ENCODE assay signal across 9 cellular contexts in genomic region chr4:19776021-19776459, GRCh38.
DNase-seq lines count a peak whose midpoint lies in the region; ATAC-seq, FAIRE-seq and TF ChIP-seq lines count a peak whose summit lies in the region.
"Had no signal": no experiment of that assay in that cellular context is flagged by ENCODE, and none has a peak within 500 bp of the region (broad histone marks: within the 10 kb centered on the region; RNA-seq: fewer than 3 reads in every experiment).

No MANE protein-coding gene starts in this region.

- H3K27ac Mint-ChIP-seq in activated T-helper 17 cell treated with anti-CD3 and anti-CD28 coated beads, Interleukin-2, amount 50 U/mL, for 72 hours = no peak overlapping the region
- H3K27ac Mint-ChIP-seq: effector memory CD8-positive, alpha-beta T cell had no signal

- H3K36me3 Mint-ChIP-seq in activated T-helper 17 cell treated with anti-CD3 and anti-CD28 coated beads, Interleukin-2, amount 50 U/mL, for 72 hours (ENCODE audit: low read depth) = no peaks in the 10 kb centered on the region

- no peak overlapping the region for H3K4me3 ChIP-seq in epithelial cell of proximal tubule (ENCODE audit: low read depth, low read length)

- H3K9me3 Mint-ChIP-seq in activated T-helper 17 cell treated with anti-CD3 and anti-CD28 coated beads, Interleukin-2, amount 50 U/mL, for 72 hours = peaks cover 7% of the 10 kb centered on the region

- peak; percentile 92 for DNase-seq in H4 (ENCODE audit: low spot score)
- peak; percentile 88 for DNase-seq in NCI-H460 (ENCODE audit: extremely low read depth, low read depth)
- peak; percentile 98 for DNase-seq in epithelial cell of proximal tubule (ENCODE audit: low read depth)
- DNase-seq in renal cortical epithelial cell (ENCODE audit: low read depth) = peak; percentile 100
- DNase-seq in frontal cortex (ENCODE audit: low spot score in 2 of 2) = no peak
- DNase-seq: effector memory CD8-positive, alpha-beta T cell; NK-92 treated with Interleukin-12 subunit alpha and Interleukin-12 subunit beta, amount 100 ng/mL, for 24 hours had no signal

- ATAC-seq in GM21515 (IDR thresholded peaks at IDR 0.05; ENCODE audit: unreplicated experiment) = no peak
- ATAC-seq in activated T-helper 17 cell treated with anti-CD3 and anti-CD28 coated beads, Interleukin-2, amount 50 U/mL, for 72 hours (replicated peaks) = no peak
- ATAC-seq: effector memory CD8-positive, alpha-beta T cell had no signal

- no peak for FAIRE-seq in frontal cortex (lab: Jason Lieb, UNC)

- no peaks in the 10 kb centered on the region for H3K27me3 Mint-ChIP-seq in activated T-helper 17 cell treated with anti-CD3 and anti-CD28 coated beads, Interleukin-2, amount 50 U/mL, for 72 hours
- H3K27me3 Mint-ChIP-seq: effector memory CD8-positive, alpha-beta T cell had no signal

- no peaks in the 10 kb centered on the region for H3K4me1 Mint-ChIP-seq in activated T-helper 17 cell treated with anti-CD3 and anti-CD28 coated beads, Interleukin-2, amount 50 U/mL, for 72 hours

- TF ChIP-seq CTCF in epithelial cell of proximal tubule (conservative IDR thresholded peaks at IDR 0.05; ENCODE audit: low read depth, low read length) = no peak

- no peak overlapping the region for H3K4me3 Mint-ChIP-seq in activated T-helper 17 cell treated with anti-CD3 and anti-CD28 coated beads, Interleukin-2, amount 50 U/mL, for 72 hours
- H3K4me3 Mint-ChIP-seq: effector memory CD8-positive, alpha-beta T cell had no signal

Comparison
In these comparisons a context has a peak if more than half of its experiments do, and no peak if none do; other contexts are left out.
1. DNase-seq: peak in H4 (single experiment), NCI-H460 (single experiment), epithelial cell of proximal tubule (single experiment) and renal cortical epithelial cell (single experiment); none in frontal cortex (0 of 2).